25 cellular contexts compared by ENCODE assay signal in genomic region chr20:48385527-48385926, GRCh38.
"Had no signal": no experiment of that assay in that cellular context is flagged by ENCODE, and none has a peak within 500 bp of the region (broad histone marks: within the 10 kb centered on the region; RNA-seq: fewer than 3 reads in every experiment).

No MANE protein-coding gene starts in this region.

- H3K4me1 ChIP-seq: colonic mucosa, foreskin keratinocyte, heart left ventricle, prostate gland, right atrium auricular region, stomach, thyroid gland had no signal

- H3K4me2 ChIP-seq: hepatocyte had no signal

- H2AFZ ChIP-seq: hepatocyte had no signal

- H3K4me3 ChIP-seq: colonic mucosa, esophagus muscularis mucosa, gastroesophageal sphincter, heart left ventricle, hepatocyte, mucosa of descending colon, prostate gland, right atrium auricular region, sigmoid colon, stomach, thyroid gland had no signal

- H3K36me3 ChIP-seq: colonic mucosa, esophagus muscularis mucosa, gastroesophageal sphincter, heart left ventricle, prostate gland, right atrium auricular region, sigmoid colon, stomach, thyroid gland had no signal

- ATAC-seq: foreskin keratinocyte; gastroesophageal sphincter; heart left ventricle; left lobe of liver; mucosa of descending colon; natural killer cell treated with Interleukin-12 subunit alpha and Interleukin-12 subunit beta and Interleukin-15 and Interleukin-18, amount 100 ng/mL, for 72 hours; stimulated activated effector memory CD8-positive, alpha-beta T cell treated with anti-CD3 and anti-CD28 coated beads, Interleukin-12 subunit alpha, Interleukin-12 subunit beta, amount 100 ng/mL, for 72 hours had no signal

- H3K9me3 ChIP-seq: colonic mucosa, esophagus muscularis mucosa, gastroesophageal sphincter, heart left ventricle, mucosa of descending colon, prostate gland, right atrium auricular region, sigmoid colon, stomach, thyroid gland had no signal

- H3K27me3 ChIP-seq: colonic mucosa, esophagus muscularis mucosa, gastroesophageal sphincter, heart left ventricle, hepatocyte, right atrium auricular region, sigmoid colon, thyroid gland had no signal

- H3K27ac ChIP-seq: colonic mucosa, esophagus muscularis mucosa, foreskin keratinocyte, gastroesophageal sphincter, heart left ventricle, hepatocyte, prostate gland, right atrium auricular region, sigmoid colon, stomach, thyroid gland had no signal

- DNase-seq: colonic mucosa; effector memory CD4-positive, alpha-beta T cell; foreskin keratinocyte; heart left ventricle; kidney; mesenchymal stem cell; mucosa of descending colon; naive B cell; nucleus accumbens; sigmoid colon; stimulated activated CD4-positive, alpha-beta T cell treated with anti-CD3 and anti-CD28 coated beads, Interleukin-2, amount 100 ng/mL, for 24 hours; stimulated activated CD4-positive, alpha-beta T cell treated with anti-CD3 and anti-CD28 coated beads, Interleukin-4, amount 100 ng/mL, for 24 hours; stimulated activated naive CD4-positive, alpha-beta T cell treated with Interleukin-2 at 50 U/mL for 16 hours; stomach; thyroid gland; trophoblast cell had no signal

- H3K79me2 ChIP-seq: hepatocyte had no signal

- FAIRE-seq: endothelial cell of umbilical vein, kidney had no signal
